Comparison of ENCODE assay signal across 28 cellular contexts in the genomic region with DNA sequence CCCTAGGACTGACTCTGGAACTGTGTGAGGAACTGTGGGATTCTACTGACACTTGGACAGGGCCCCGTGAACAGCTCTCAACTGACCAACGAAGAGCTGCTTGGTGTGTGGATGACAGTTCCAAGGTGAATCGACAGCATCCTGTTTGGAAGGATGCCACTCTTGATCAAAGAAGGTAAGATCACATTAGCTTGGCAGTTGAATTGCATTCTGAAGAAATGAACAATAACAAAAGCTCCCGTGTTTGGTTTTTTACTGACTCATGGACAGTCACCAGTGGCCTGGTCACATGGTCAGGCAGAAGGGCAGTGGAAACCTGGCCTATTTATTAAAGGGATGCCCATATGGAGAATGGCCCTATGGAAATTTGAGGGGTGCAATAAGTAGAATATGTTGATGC. TPM values are rescaled to one million over a fixed set of nuclear protein-coding genes. Genes with fewer than 3 reads are reported as not detected.
A peak's percentile ranks its signal among the peaks of the same experiment; 100 is the strongest.
DNase-seq lines count a peak whose midpoint lies in the region; ATAC-seq and TF ChIP-seq lines count a peak whose summit lies in the region.
"Had no signal": no experiment of that assay in that cellular context is flagged by ENCODE, and none has a peak within 500 bp of the region (broad histone marks: within the 10 kb centered on the region; RNA-seq: fewer than 3 reads in every experiment).

No MANE protein-coding gene starts in this region.

- ATAC-seq in foreskin keratinocyte: peak; percentile 21
- ATAC-seq: left colon, psoas muscle had no signal

- H3K9ac ChIP-seq in adipocyte (ENCODE audit: low read length): no peak overlapping the region

- no peak for TF ChIP-seq CTCF in foreskin keratinocyte (conservative IDR thresholded peaks at IDR 0.05)

- H3K27ac ChIP-seq in foreskin keratinocyte: no peak overlapping the region
- H3K27ac ChIP-seq: heart right ventricle, neutrophil, psoas muscle, SJSA1, upper lobe of left lung, VCaP had no signal

- DNase-seq in AG20443 (ENCODE audit: low spot score) (peak; percentile 10), HT1080 (ENCODE audit: low read depth) (peak; percentile 83), adipocyte (ENCODE audit: low read depth) (peak; percentile 2), foreskin keratinocyte (peak; percentile 8 to 19), HuH-7.5 (ENCODE audit: low spot score) (no peak), head of caudate nucleus (no peak), T-helper 2 cell (no peak), CD1c-positive myeloid dendritic cell (ENCODE audit: extremely low spot score) (no peak)
- DNase-seq: activated CD4-positive, alpha-beta T cell treated with anti-CD3 and anti-CD28 coated beads, Interleukin-2, amount 10 ng/mL, durations not matched to agents 24 days and 14 days; activated naive CD4-positive, alpha-beta T cell treated with Interleukin-2 at 50 U/mL for 16 hours; activated T-cell treated with anti-CD3 and anti-CD28 coated beads, Interleukin-2, amount 50 U/mL, for 48 hours; amygdala; COR-L47; heart right ventricle; left colon; mesendoderm; MM.1S; NCI-H1417 treated with DMSO at 0.1 percent for 48 hours; NCI-H2107; NCI-H510A treated with DMSO at 0.1 percent for 48 hours; NK-92 treated with Interleukin-12 subunit alpha and Interleukin-12 subunit beta, amount 100 ng/mL, for 24 hours; psoas muscle; upper lobe of left lung had no signal

- H3K4me1 ChIP-seq in adipocyte (ENCODE audit: control insufficient read depth, insufficient read depth, low read length) (no peaks in the 10 kb centered on the region), foreskin keratinocyte (no peaks in the 10 kb centered on the region)
- H3K4me1 ChIP-seq: heart right ventricle, psoas muscle, SJSA1, upper lobe of left lung had no signal

- H3K36me3 ChIP-seq in adipocyte (ENCODE audit: control insufficient read depth, insufficient read depth, low read length, severe bottlenecking): peaks cover 22% of the 10 kb centered on the region
- H3K36me3 ChIP-seq: neutrophil, SJSA1 had no signal

- no peak overlapping the region for H3K4me3 ChIP-seq in adipocyte (ENCODE audit: low read length)
- H3K4me3 ChIP-seq: heart right ventricle, psoas muscle, SJSA1, upper lobe of left lung had no signal

- H3K27me3 ChIP-seq in adipocyte (replicated peaks; ENCODE audit: control insufficient read depth, insufficient read depth, low read length) (no peaks in the 10 kb centered on the region), foreskin keratinocyte (no peaks in the 10 kb centered on the region)
- H3K27me3 ChIP-seq: neutrophil, SJSA1, upper lobe of left lung had no signal

- H3K9me3 ChIP-seq in adipocyte (ENCODE audit: control insufficient read depth, low read length): no peaks in the 10 kb centered on the region
- H3K9me3 ChIP-seq: heart right ventricle, neutrophil, psoas muscle, SJSA1, upper lobe of left lung had no signal

- intact Hi-C loops in head of caudate nucleus (cut with DNase I): no loop called here

RNA-seq across cellular contexts. Expression of gene GPR34, which starts 33.1 kb away (rescaled TPM):
- total RNA-seq in HT1080 (2014; rRNA removed; shearing (Covaris generic)): not detected in 2 replicates
- polyA plus RNA-seq in HT1080 (2015; cell fraction: cytosol; rRNA removed): not detected in 2 replicates
- polyA plus RNA-seq in HT1080 (2015; cell fraction: nucleus; rRNA removed): not detected in 2 replicates
- not detected in 2 replicates for total RNA-seq in foreskin keratinocyte
- not detected in 2 replicates for polyA plus RNA-seq in foreskin keratinocyte
- total RNA-seq: A673, SJSA1 had no signal
- polyA plus RNA-seq: BJ had no signal

Comparison
In these comparisons a context has a peak if more than half of its experiments do, and no peak if none do; other contexts are left out.
1. DNase-seq: peak in AG20443 (single experiment), HT1080 (single experiment), adipocyte (single experiment) and foreskin keratinocyte (2 of 2); none in HuH-7.5 (single experiment), head of caudate nucleus (0 of 42), T-helper 2 cell (0 of 5) and CD1c-positive myeloid dendritic cell (single experiment).